8 cellular contexts compared by ENCODE assay signal in genomic region chr1:204493882-204494280, GRCh38. TPM values are rescaled to one million over a fixed set of nuclear protein-coding genes. Genes with fewer than 3 reads are reported as not detected.
DNase-seq lines count a peak whose midpoint lies in the region; ATAC-seq and TF ChIP-seq lines count a peak whose summit lies in the region.

No MANE protein-coding gene starts in this region.

- H3K27ac ChIP-seq in ectodermal cell (ENCODE audit: insufficient read depth, low read depth, low read length, poor library complexity, severe bottlenecking) (peak overlapping the region; percentile 89), lung (ENCODE audit: low read depth in 1 of 2, low read length in 1 of 2) (peak overlapping the region; percentile 68 to 94)

- H3K27me3 ChIP-seq in ectodermal cell (ENCODE audit: control insufficient read depth, insufficient read depth, low read length, poor library complexity, severe bottlenecking) (peaks cover 3% of the 10 kb centered on the region), lung (ENCODE audit: control insufficient read depth, insufficient read depth) (no peaks in the 10 kb centered on the region)

- H3K4me1 ChIP-seq in ectodermal cell (ENCODE audit: control insufficient read depth, insufficient read depth, low read length) (peaks cover 14% of the 10 kb centered on the region), lung (ENCODE audit: control insufficient read depth in 2 of 2, insufficient read depth in 2 of 2, low read length in 2 of 2) (peaks cover 6 to 12% of the 10 kb centered on the region in 2 donors)

- H3K36me3 Mint-ChIP-seq in WTC11, result no peaks in the 10 kb centered on the region

- H3K36me3 ChIP-seq in ectodermal cell (ENCODE audit: control insufficient read depth, insufficient read depth, low read length) (no peaks in the 10 kb centered on the region), lung (ENCODE audit: control insufficient read depth in 2 of 2, insufficient read depth in 2 of 2, low read length in 2 of 2) (no peaks in the 10 kb centered on the region)

- DNase-seq in activated T-cell treated with anti-CD3 and anti-CD28 coated beads for 1 hour (ENCODE audit: low read depth) (peak; percentile 30), NCI-H2029 (lab: John Stamatoyannopoulos, UW) (peak; percentile 32), WTC11 (ENCODE audit: low spot score) (no peak), lung (ENCODE audit: low spot score) (peak; percentile 79)
- DNase-seq in activated T-cell treated with anti-CD3 and anti-CD28 coated beads, Interleukin-2, amount 50 U/mL, for 1 hour, result no peak
- DNase-seq in stimulated activated naive CD8-positive, alpha-beta T cell treated with anti-CD3 and anti-CD28 coated beads, Interleukin-15, Interleukin-2, amounts not matched to agents 100 U/mL and 50 U/mL, for 24 hours, result peak; percentile 59

- H3K4me3 ChIP-seq in ectodermal cell (ENCODE audit: insufficient read depth, low read depth, low read length), result peak overlapping the region; percentile 98
- peak overlapping the region; percentile 94 for H3K4me3 ChIP-seq in lung

- POLR2A ChIA-PET in WTC11 (lab: Charles Lee), result interaction anchor here (0.9 to 3.7 kb wide), 10 partner anchors 11 to 429 kb away, joined by 3 to 27 read pairs (median 4); partner anchors contain the start of gene MDM4

- H3K27ac Mint-ChIP-seq in WTC11, result 0 out of 2 replicates have a peak overlapping the region, but pooled peaks have one; percentile 57

- 0% methylated on average over 18 of the region's 18 CpGs for WGBS in ectodermal cell, 2 experiments
- 1% methylated on average over 18 of the region's 18 CpGs for WGBS in lung, 2 donors

- peaks cover 33% of the 10 kb centered on the region for H3K4me1 Mint-ChIP-seq in WTC11

- no peaks in the 10 kb centered on the region for H3K9me3 Mint-ChIP-seq in WTC11

- H3K9me3 ChIP-seq in ectodermal cell (ENCODE audit: control insufficient read depth, low read length), result no peaks in the 10 kb centered on the region
- no peaks in the 10 kb centered on the region for H3K9me3 ChIP-seq in lung (ENCODE audit: control insufficient read depth in 2 of 2, insufficient read depth in 1 of 2, low read length in 1 of 2)

- CTCF ChIA-PET in WTC11 (lab: Charles Lee), result interaction anchor here (0.6 to 19.5 kb wide), 21 partner anchors 9 to 331 kb away, joined by 3 to 906 read pairs (median 6); partner anchors contain the start of gene MDM4

- peak overlapping the region; percentile 93 for H3K4me3 Mint-ChIP-seq in WTC11

- peaks cover 5% of the 10 kb centered on the region for H3K27me3 Mint-ChIP-seq in WTC11 (ENCODE audit: low read depth)

- ATAC-seq in HG02852 (IDR thresholded peaks at IDR 0.05; ENCODE audit: unreplicated experiment) (peak; percentile 31), WTC11 (peak; percentile 11), lung (ENCODE audit: insufficient read depth, low FRiP score) (peak; percentile 73)
- peak; percentile 45 for ATAC-seq in stimulated activated naive CD8-positive, alpha-beta T cell treated with anti-CD3 and anti-CD28 coated beads, Interleukin-15, Interleukin-2, amounts not matched to agents 100 U/mL and 50 U/mL, for 24 hours

- TF ChIP-seq CTCF in WTC11 (IDR thresholded peaks at IDR 0.05), result no peak
- TF ChIP-seq CTCF in lung (IDR thresholded peaks at IDR 0.05; ENCODE audit: control extremely low read depth, extremely low read depth), result no peak

TF ChIP-seq in WTC11, 78 proteins besides CTCF, POLR2A, EP300 and RAD21:
- TF ChIP-seq CREM (CRISPR knock-in tag; IDR thresholded peaks at IDR 0.05) (no peak), ZNF121 (CRISPR knock-in tag; IDR thresholded peaks at IDR 0.05) (no peak), AFF4 (CRISPR knock-in tag; IDR thresholded peaks at IDR 0.05; ENCODE audit: borderline replicate concordance) (no peak), FOXP4 (CRISPR knock-in tag; IDR thresholded peaks at IDR 0.05) (no peak), E2F5 (CRISPR knock-in tag; IDR thresholded peaks at IDR 0.05) (0 out of 2 replicates have a peak, but pooled peaks have one; percentile 12), IRF2 (CRISPR knock-in tag; IDR thresholded peaks at IDR 0.05; ENCODE audit: borderline replicate concordance, low read depth) (no peak), ZNF416 (CRISPR knock-in tag; IDR thresholded peaks at IDR 0.05) (no peak), ZMAT4 (CRISPR knock-in tag; IDR thresholded peaks at IDR 0.05) (no peak), ZNF232 (CRISPR knock-in tag; IDR thresholded peaks at IDR 0.05) (0 out of 2 replicates have a peak, but pooled peaks have one; percentile 31), TEAD1 (CRISPR knock-in tag; IDR thresholded peaks at IDR 0.05) (no peak), NR3C1 (CRISPR knock-in tag; conservative IDR thresholded peaks at IDR 0.05; ENCODE audit: low read depth) (no peak)

RNA-seq across cellular contexts. Expression of gene PIK3C2B, which starts 0.7 kb away (rescaled TPM):
- total RNA-seq in WTC11 (2021), result 20.8 to 27.7 TPM (median 22.6 TPM) in 3 replicates
- polyA plus RNA-seq in ectodermal cell (2013, experiment 1 of 4), result 55.0 TPM
- polyA plus RNA-seq in ectodermal cell (2013, experiment 2 of 4), result 49.3 TPM
- polyA plus RNA-seq in ectodermal cell (2013, experiment 3 of 4), result 39.7 TPM
- polyA plus RNA-seq in ectodermal cell (2013, experiment 4 of 4), result 49.0 TPM
- total RNA-seq in lung, result 10 to 100 TPM; 36.9 to 37.6 TPM
- polyA plus RNA-seq in lung, result 10 to 100 TPM; 11.9 to 13.2 TPM

RNA-seq across cellular contexts. Expression of gene MDM4, which starts 22.3 kb away (rescaled TPM):
- 73.5 to 76.2 TPM (median 74.1 TPM) in 3 replicates for total RNA-seq in WTC11 (2021)
- polyA plus RNA-seq in ectodermal cell (2013, experiment 1 of 4), result 30.4 TPM
- polyA plus RNA-seq in ectodermal cell (2013, experiment 2 of 4), result 36.2 TPM
- 18.6 TPM for polyA plus RNA-seq in ectodermal cell (2013, experiment 3 of 4)
- 21.0 TPM for polyA plus RNA-seq in ectodermal cell (2013, experiment 4 of 4)
- 100 to 1,000 TPM in 1 of 2 donors, 10 to 100 TPM in 1; 62.1 to 138 TPM for total RNA-seq in lung
- 10 to 100 TPM in 1 of 2 donors, 1 to 10 TPM in 1; 5.6 to 15.6 TPM for polyA plus RNA-seq in lung

Comparison
In these comparisons a context has a peak if more than half of its experiments do, and no peak if none do; other contexts are left out.
1. DNase-seq: peak in activated T-cell treated with anti-CD3 and anti-CD28 coated beads for 1 hour (single experiment), NCI-H2029 (single experiment), lung (single experiment) and stimulated activated naive CD8-positive, alpha-beta T cell treated with anti-CD3 and anti-CD28 coated beads, Interleukin-15, Interleukin-2, amounts not matched to agents 100 U/mL and 50 U/mL, for 24 hours (single experiment); none in activated T-cell treated with anti-CD3 and anti-CD28 coated beads, Interleukin-2, amount 50 U/mL, for 1 hour (single experiment) and WTC11 (single experiment).
2. ATAC-seq: peak in every context shown above with its lines; median percentile 73 in lung; 45 in stimulated activated naive CD8-positive, alpha-beta T cell treated with anti-CD3 and anti-CD28 coated beads, Interleukin-15, Interleukin-2, amounts not matched to agents 100 U/mL and 50 U/mL, for 24 hours; 31 in HG02852; 11 in WTC11.